In genomic region chr1:1320666-1321448, GRCh38 we compare ENCODE assay signal across 1 cellular context.
TF ChIP-seq lines count a peak whose summit lies in the region.

No MANE protein-coding gene starts in this region.

TF ChIP-seq in HepG2, 621 proteins besides CTCF, POLR2A, EP300 and RAD21:
- TF ChIP-seq ZNF263 (CRISPR knock-in tag; IDR thresholded peaks at IDR 0.05) (no peak), ZBTB44 (CRISPR knock-in tag; IDR thresholded peaks at IDR 0.05) (no peak), RBFOX2 (IDR thresholded peaks at IDR 0.05; ENCODE audit: low read depth, low read length) (peak; percentile 46; the same call in 1 of the 2 replicates), FOXA1 (IDR thresholded peaks at IDR 0.05) (no peak), FOXA1 (CRISPR knock-in tag; IDR thresholded peaks at IDR 0.05) (no peak), AGO1 (IDR thresholded peaks at IDR 0.05; ENCODE audit: low read depth, low read length, poor library complexity, severe bottlenecking) (peak; percentile 3), AHR (CRISPR knock-in tag; IDR thresholded peaks at IDR 0.05) (no peak), AGO2 (optimal IDR thresholded peaks at IDR 0.05; ENCODE audit: low read depth, low read length) (peak; percentile 2), CBX5 (CRISPR knock-in tag; IDR thresholded peaks at IDR 0.05; ENCODE audit: borderline replicate concordance) (no peak), ZNF382 (CRISPR knock-in tag; IDR thresholded peaks at IDR 0.05; ENCODE audit: borderline replicate concordance) (no peak), THYN1 (CRISPR knock-in tag; IDR thresholded peaks at IDR 0.05; ENCODE audit: borderline replicate concordance, low read depth) (no peak)
